ENCODE assay signal across 8 cellular contexts in the genomic region with DNA sequence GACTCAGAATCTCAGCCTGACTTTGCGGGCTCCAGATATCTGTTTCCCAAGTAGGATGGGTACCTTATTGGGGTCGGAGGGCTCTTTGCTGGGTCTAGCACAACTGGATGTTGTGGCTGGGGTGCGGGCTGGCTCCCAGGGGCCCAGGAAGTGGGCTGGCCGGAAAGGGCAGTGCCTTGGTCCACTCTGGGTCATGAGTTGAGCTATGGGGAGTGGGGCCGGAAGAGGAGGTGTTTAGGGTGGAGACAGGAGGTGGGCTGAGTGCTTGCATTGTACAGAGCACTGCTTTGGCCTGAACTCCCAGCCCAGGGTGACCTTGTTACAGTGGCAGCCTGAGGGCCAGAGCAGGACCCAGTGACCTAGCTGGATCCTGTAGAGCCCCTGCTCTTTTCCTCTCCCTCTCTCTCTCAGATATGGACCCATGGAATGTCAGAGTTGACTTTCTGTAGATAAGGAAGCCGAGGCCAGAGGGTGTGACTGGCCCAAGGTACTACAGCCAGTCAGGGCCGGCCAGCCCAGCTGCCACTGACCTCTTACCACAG. TPM values are rescaled to one million over a fixed set of nuclear protein-coding genes. Genes with fewer than 3 reads are reported as not detected.
DNase-seq lines count a peak whose midpoint lies in the region; ATAC-seq, FAIRE-seq and TF ChIP-seq lines count a peak whose summit lies in the region.

No MANE protein-coding gene starts in this region.

- POLR2A ChIA-PET in RWPE1 (lab: Yijun Ruan, JAX; ENCODE audit: low non-redundant PET) = interaction anchor here (0.6 to 1.1 kb wide), 2 partner anchors 17 to 290 kb away, joined by 3 read pairs; no protein-coding TSS in a partner anchor
- POLR2A ChIA-PET in endothelial cell of umbilical vein (lab: Charles Lee) = interaction anchor here (0.6 to 3.9 kb wide), 5 partner anchors 8 to 718 kb away, joined by 3 to 29 read pairs (median 11); a partner anchor contains a TSS

- no peaks in the 10 kb centered on the region for H3K9me1 ChIP-seq in endothelial cell of umbilical vein (replicated peaks; ENCODE audit: control insufficient read depth, extremely low read depth, insufficient read depth, low read length)

- H4K20me1 ChIP-seq in endothelial cell of umbilical vein (replicated peaks; ENCODE audit: control insufficient read depth, extremely low read depth, insufficient read depth, low read length) = no peaks in the 10 kb centered on the region

- H3K79me2 ChIP-seq in endothelial cell of umbilical vein (ENCODE audit: control insufficient read depth, insufficient read depth, low read length) = peaks cover 41% of the 10 kb centered on the region

- no peaks in the 10 kb centered on the region for H3K27me3 ChIP-seq in endothelial cell of umbilical vein (ENCODE audit: control insufficient read depth in 2 of 2, insufficient read depth in 2 of 2, low read length in 2 of 2)

- H3K4me3 ChIP-seq in endothelial cell of umbilical vein (replicated peaks in 1 of 3; ENCODE audit: insufficient read depth in 1 of 3, low read depth in 1 of 3, low read length in 3 of 3) = peak overlapping the region in 1 of 3 experiments; percentile 70

- no peak overlapping the region for H3K27ac Mint-ChIP-seq in nephron progenitor cell

- H3K36me3 ChIP-seq in endothelial cell of umbilical vein (ENCODE audit: control insufficient read depth in 2 of 2, extremely low read depth in 1 of 2, insufficient read depth in 2 of 2, low read length in 2 of 2) = peaks cover 8 to 15% of the 10 kb centered on the region in 2 experiments

- TF ChIP-seq POLR2A in endothelial cell of umbilical vein (IDR thresholded peaks at IDR 0.05; ENCODE audit: low read depth, low read length) = peak; percentile 76

- H3K4me1 Mint-ChIP-seq in nephron progenitor cell = peaks cover 78% of the 10 kb centered on the region

- H3K9ac ChIP-seq in endothelial cell of umbilical vein (replicated peaks; ENCODE audit: extremely low read depth, insufficient read depth, low read length) = peak overlapping the region; percentile 78

- intact Hi-C loops in endothelial cell of umbilical vein (cut with micrococcal nuclease) = loop anchor here (1.0 to 2.0 kb wide), 2 partner anchors 8 to 14 kb away; a partner anchor contains a TSS

- H3K4me1 ChIP-seq in endothelial cell of umbilical vein (ENCODE audit: control insufficient read depth, extremely low read depth, insufficient read depth, low read length) = peaks cover 68% of the 10 kb centered on the region

- FAIRE-seq in endothelial cell of umbilical vein (lab: Jason Lieb, UNC) = peak; percentile 18

- peaks cover 5% of the 10 kb centered on the region for H3K36me3 Mint-ChIP-seq in nephron progenitor cell (ENCODE audit: low read depth)

- H3K9me3 ChIP-seq in endothelial cell of umbilical vein (replicated peaks; ENCODE audit: control insufficient read depth, insufficient read depth, low read length) = no peaks in the 10 kb centered on the region

- dilution Hi-C loops in endothelial cell of umbilical vein (cut with MboI; ENCODE audit: extremely low pct_ligation_motif_present, low sequenced_read_pairs) = no loop called here

- no peaks in the 10 kb centered on the region for H3K27me3 Mint-ChIP-seq in nephron progenitor cell (ENCODE audit: low read depth, poor library complexity)

- TF ChIP-seq CTCF in C4-2B (conservative IDR thresholded peaks at IDR 0.05) (no peak), RWPE1 (conservative IDR thresholded peaks at IDR 0.05; ENCODE audit: low read depth) (no peak), endothelial cell of umbilical vein (IDR thresholded peaks at IDR 0.05; ENCODE audit: extremely low read depth in 1 of 2, insufficient read depth in 1 of 2, low read depth in 1 of 2, low read length in 2 of 2) (no peak), nephron progenitor cell (IDR thresholded peaks at IDR 0.05) (no peak)

- no peaks in the 10 kb centered on the region for H3K9me3 Mint-ChIP-seq in nephron progenitor cell

- H3K27ac ChIP-seq in C4-2B (peak overlapping the region; percentile 65), RWPE1 (peak overlapping the region; percentile 99), endothelial cell of umbilical vein (ENCODE audit: insufficient read depth, low read depth, low read length) (peak overlapping the region; percentile 96)

- ATAC-seq in HG03520 (IDR thresholded peaks at IDR 0.05; ENCODE audit: unreplicated experiment) = no peak

- CTCF ChIA-PET in RWPE1 (lab: Yijun Ruan, JAX) (interaction anchor here (1.2 kb wide), 1 partner anchor 69 kb away, joined by 4 read pairs; no protein-coding TSS in a partner anchor), endothelial cell of umbilical vein (lab: Charles Lee) (interaction anchor here (0.8 to 8.3 kb wide), 6 partner anchors 11 to 39 kb away, joined by 3 to 138 read pairs (median 9); a partner anchor contains a TSS)

- BruUV-seq in endothelial cell of umbilical vein (replicated peaks; lab: Mats Ljungman, UMichigan) = TSS peak; percentile 1

- no peak overlapping the region for H2AFZ ChIP-seq in endothelial cell of umbilical vein (ENCODE audit: low read depth, low read length)

- H3K4me2 ChIP-seq in endothelial cell of umbilical vein (ENCODE audit: insufficient read depth, low read length) = peak overlapping the region; percentile 41

- peak overlapping the region; percentile 91 for H3K4me3 Mint-ChIP-seq in nephron progenitor cell

- DNase-seq in RWPE1 (ENCODE audit: low spot score) (no peak), endothelial cell of umbilical vein (ENCODE audit: low read depth, low spot score) (no peak), nephron progenitor cell (no peak), NCI-H2029 treated with DMSO at 0.1 percent for 48 hours (lab: John Stamatoyannopoulos, UW) (no peak), NCI-H2227 treated with DMSO at 0.1 percent for 48 hours (lab: John Stamatoyannopoulos, UW) (no peak)
- DNase-seq in stimulated activated CD4-positive, alpha-beta T cell treated with anti-CD3 and anti-CD28 coated beads, Interleukin-12 subunit alpha, Interleukin-12 subunit beta, amount 100 ng/mL, for 4 hours = no peak

TF ChIP-seq in endothelial cell of umbilical vein, 7 proteins besides CTCF, POLR2A, EP300 and RAD21:
- TF ChIP-seq EZH2 (IDR thresholded peaks at IDR 0.05; ENCODE audit: borderline replicate concordance, low read depth, low read length, severe bottlenecking) (no peak), GATA2 (IDR thresholded peaks at IDR 0.05; ENCODE audit: insufficient read depth, insufficient read length, low read depth, low read length) (peak; percentile 27), POLR2AphosphoS5 (IDR thresholded peaks at IDR 0.05; ENCODE audit: insufficient read depth, low read depth, low read length) (peak; percentile 64)

RNA-seq across cellular contexts. Expression of a gene that starts 13.2 kb away (rescaled TPM):
- total RNA-seq in endothelial cell of umbilical vein = 183 and 227 TPM in 2 replicates
- 99.7 and 109 TPM in 2 replicates for polyA plus RNA-seq in endothelial cell of umbilical vein
- polyA plus RNA-seq in endothelial cell of umbilical vein (2011; cell fraction: cytosol; rRNA removed) = 69.9 and 75.8 TPM in 2 replicates
- 320 and 340 TPM in 2 replicates for polyA plus RNA-seq in endothelial cell of umbilical vein (2011; cell fraction: nucleus; rRNA removed)
- 99.4 and 105 TPM in 2 replicates for polyA plus RNA-seq in endothelial cell of umbilical vein (2012)
- polyA minus RNA-seq in endothelial cell of umbilical vein = 149 and 151 TPM in 2 replicates
- polyA minus RNA-seq in endothelial cell of umbilical vein (2011; cell fraction: cytosol; rRNA and poly(A)+ RNA removed) = 4.6 TPM
- 155 and 169 TPM in 2 replicates for polyA minus RNA-seq in endothelial cell of umbilical vein (2011; cell fraction: nucleus; rRNA and poly(A)+ RNA removed)

RNA-seq across cellular contexts. Expression of a gene that starts 48.4 kb away (rescaled TPM):
- 168 and 172 TPM in 2 replicates for total RNA-seq in endothelial cell of umbilical vein
- polyA plus RNA-seq in endothelial cell of umbilical vein = 180 and 188 TPM in 2 replicates
- 184 and 190 TPM in 2 replicates for polyA plus RNA-seq in endothelial cell of umbilical vein (2011; cell fraction: cytosol; rRNA removed)
- polyA plus RNA-seq in endothelial cell of umbilical vein (2011; cell fraction: nucleus; rRNA removed) = 83.4 and 98.1 TPM in 2 replicates
- 138 and 176 TPM in 2 replicates for polyA plus RNA-seq in endothelial cell of umbilical vein (2012)
- polyA minus RNA-seq in endothelial cell of umbilical vein = 185 and 191 TPM in 2 replicates
- 49.5 TPM for polyA minus RNA-seq in endothelial cell of umbilical vein (2011; cell fraction: cytosol; rRNA and poly(A)+ RNA removed)
- polyA minus RNA-seq in endothelial cell of umbilical vein (2011; cell fraction: nucleus; rRNA and poly(A)+ RNA removed) = 38.0 and 59.9 TPM in 2 replicates

RNA-seq across cellular contexts. Expression of a gene that starts 54.9 kb away (rescaled TPM):
- 16.7 and 17.0 TPM in 2 replicates for total RNA-seq in endothelial cell of umbilical vein
- 26.5 and 28.7 TPM in 2 replicates for polyA plus RNA-seq in endothelial cell of umbilical vein
- polyA plus RNA-seq in endothelial cell of umbilical vein (2011; cell fraction: cytosol; rRNA removed) = 30.0 and 32.2 TPM in 2 replicates
- polyA plus RNA-seq in endothelial cell of umbilical vein (2011; cell fraction: nucleus; rRNA removed) = 31.6 and 32.7 TPM in 2 replicates
- 21.6 and 26.2 TPM in 2 replicates for polyA plus RNA-seq in endothelial cell of umbilical vein (2012)
- 24.4 and 30.5 TPM in 2 replicates for polyA minus RNA-seq in endothelial cell of umbilical vein
- polyA minus RNA-seq in endothelial cell of umbilical vein (2011; cell fraction: cytosol; rRNA and poly(A)+ RNA removed) = 9.1 TPM
- polyA minus RNA-seq in endothelial cell of umbilical vein (2011; cell fraction: nucleus; rRNA and poly(A)+ RNA removed) = 7.5 and 11.7 TPM in 2 replicates

RNA-seq across cellular contexts. Expression of a gene that starts 58.9 kb away (rescaled TPM):
- not detected in 2 replicates for total RNA-seq in endothelial cell of umbilical vein
- not detected in 2 replicates for polyA plus RNA-seq in endothelial cell of umbilical vein
- polyA plus RNA-seq in endothelial cell of umbilical vein (2011; cell fraction: cytosol; rRNA removed) = not detected in 2 replicates
- polyA plus RNA-seq in endothelial cell of umbilical vein (2011; cell fraction: nucleus; rRNA removed) = not detected in 2 replicates
- 0.35 and 0.56 TPM in 2 replicates for polyA plus RNA-seq in endothelial cell of umbilical vein (2012)
- polyA minus RNA-seq in endothelial cell of umbilical vein = not detected in 2 replicates
- polyA minus RNA-seq in endothelial cell of umbilical vein (2011; cell fraction: cytosol; rRNA and poly(A)+ RNA removed) = not detected
- polyA minus RNA-seq in endothelial cell of umbilical vein (2011; cell fraction: nucleus; rRNA and poly(A)+ RNA removed) = not detected in 2 replicates
